Comparison of ENCODE assay signal across 27 cellular contexts in the genomic region with DNA sequence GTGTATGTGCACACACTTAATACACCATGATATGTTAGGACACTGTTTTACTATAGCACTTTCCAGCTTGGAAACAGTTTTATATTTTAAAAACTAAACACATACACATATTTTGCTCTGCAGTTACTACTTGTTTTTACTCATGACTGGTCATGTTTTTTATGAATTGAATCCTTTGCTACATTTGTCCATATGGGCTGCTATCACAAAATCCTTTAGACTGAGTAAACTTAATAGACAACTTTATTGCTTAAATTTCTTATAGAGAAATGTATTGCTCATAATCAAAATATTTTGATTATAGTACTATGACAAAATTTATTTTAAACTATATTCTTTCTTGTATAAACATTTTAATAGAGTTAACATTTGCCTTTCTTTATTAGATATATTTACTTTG.
"Had no signal": no experiment of that assay in that cellular context is flagged by ENCODE, and none has a peak within 500 bp of the region (broad histone marks: within the 10 kb centered on the region; RNA-seq: fewer than 3 reads in every experiment).

No MANE protein-coding gene starts in this region.

- H3K27me3 Mint-ChIP-seq: stimulated activated naive CD8-positive, alpha-beta T cell treated with anti-CD3 and anti-CD28 coated beads, Interleukin-15, amount 100 ng/mL, for 72 hours; type B pancreatic cell had no signal

- ATAC-seq: left colon; left lung; lower lobe of right lung; naive thymus-derived CD8-positive, alpha-beta T cell; pancreas; right cardiac atrium; sciatic nerve; stimulated activated effector memory CD8-positive, alpha-beta T cell treated with anti-CD3 and anti-CD28 coated beads, Interleukin-12 subunit alpha, Interleukin-12 subunit beta, amount 100 ng/mL, for 72 hours; stimulated activated naive CD8-positive, alpha-beta T cell treated with anti-CD3 and anti-CD28 coated beads, Interleukin-15, amount 100 ng/mL, for 72 hours had no signal

- H3K27ac ChIP-seq: hepatocyte, left lung, lower lobe of right lung, pancreas, prostate gland, skin epidermis, spleen, tibial nerve, uterus had no signal

- H3K9me3 ChIP-seq: lower lobe of right lung, pancreas, prostate gland, uterus had no signal

- FAIRE-seq: keratinocyte, pancreas had no signal

- H3K4me1 Mint-ChIP-seq: naive thymus-derived CD8-positive, alpha-beta T cell; nephron; neural crest cell; stimulated activated effector memory CD8-positive, alpha-beta T cell treated with anti-CD3 and anti-CD28 coated beads, Interleukin-12 subunit alpha, Interleukin-12 subunit beta, amount 100 ng/mL, for 72 hours; stimulated activated naive CD8-positive, alpha-beta T cell treated with anti-CD3 and anti-CD28 coated beads, Interleukin-15, amount 100 ng/mL, for 72 hours had no signal

- H3K4me3 Mint-ChIP-seq: naive thymus-derived CD8-positive, alpha-beta T cell; nephron; neural crest cell; stimulated activated effector memory CD8-positive, alpha-beta T cell treated with anti-CD3 and anti-CD28 coated beads, Interleukin-12 subunit alpha, Interleukin-12 subunit beta, amount 100 ng/mL, for 72 hours; stimulated activated naive CD8-positive, alpha-beta T cell treated with anti-CD3 and anti-CD28 coated beads, Interleukin-15, amount 100 ng/mL, for 72 hours; type B pancreatic cell had no signal

- H3K27ac Mint-ChIP-seq: naive thymus-derived CD8-positive, alpha-beta T cell; nephron; stimulated activated effector memory CD8-positive, alpha-beta T cell treated with anti-CD3 and anti-CD28 coated beads, Interleukin-12 subunit alpha, Interleukin-12 subunit beta, amount 100 ng/mL, for 72 hours; stimulated activated naive CD8-positive, alpha-beta T cell treated with anti-CD3 and anti-CD28 coated beads, Interleukin-15, amount 100 ng/mL, for 72 hours; type B pancreatic cell had no signal

- H3K4me3 ChIP-seq: hepatocyte, left lung, lower lobe of right lung, pancreas, prostate gland, skin epidermis, spleen, tibial nerve, uterus had no signal

- H3K36me3 Mint-ChIP-seq: stimulated activated effector memory CD8-positive, alpha-beta T cell treated with anti-CD3 and anti-CD28 coated beads, Interleukin-12 subunit alpha, Interleukin-12 subunit beta, amount 100 ng/mL, for 72 hours; type B pancreatic cell had no signal

- DNase-seq: left colon; left lung; lower lobe of right lung; mammary epithelial cell; mesenchymal stem cell; naive thymus-derived CD8-positive, alpha-beta T cell; nucleus accumbens; pancreas; posterior cingulate gyrus; retina; right cardiac atrium; spleen; stimulated activated CD4-positive, alpha-beta T cell treated with anti-CD3 and anti-CD28 coated beads, Interleukin-4, amount 100 ng/mL, for 24 hours; stimulated activated naive CD4-positive, alpha-beta T cell treated with Interleukin-2 at 50 U/mL for 16 hours; stimulated activated naive CD8-positive, alpha-beta T cell treated with anti-CD3 and anti-CD28 coated beads, Interleukin-15, amount 100 ng/mL, for 72 hours; substantia nigra; uterus had no signal

- H3K36me3 ChIP-seq: left lung, lower lobe of right lung, pancreas, prostate gland, spleen, tibial nerve, uterus had no signal

- H3K9me3 Mint-ChIP-seq: stimulated activated naive CD8-positive, alpha-beta T cell treated with anti-CD3 and anti-CD28 coated beads, Interleukin-15, amount 100 ng/mL, for 72 hours had no signal

- H3K27me3 ChIP-seq: hepatocyte, left lung, pancreas, spleen, tibial nerve, uterus had no signal

- H3K4me1 ChIP-seq: left lung, lower lobe of right lung, pancreas, prostate gland, spleen, tibial nerve, uterus had no signal
